Comparison of ENCODE assay signal across 8 cellular contexts in the genomic region with DNA sequence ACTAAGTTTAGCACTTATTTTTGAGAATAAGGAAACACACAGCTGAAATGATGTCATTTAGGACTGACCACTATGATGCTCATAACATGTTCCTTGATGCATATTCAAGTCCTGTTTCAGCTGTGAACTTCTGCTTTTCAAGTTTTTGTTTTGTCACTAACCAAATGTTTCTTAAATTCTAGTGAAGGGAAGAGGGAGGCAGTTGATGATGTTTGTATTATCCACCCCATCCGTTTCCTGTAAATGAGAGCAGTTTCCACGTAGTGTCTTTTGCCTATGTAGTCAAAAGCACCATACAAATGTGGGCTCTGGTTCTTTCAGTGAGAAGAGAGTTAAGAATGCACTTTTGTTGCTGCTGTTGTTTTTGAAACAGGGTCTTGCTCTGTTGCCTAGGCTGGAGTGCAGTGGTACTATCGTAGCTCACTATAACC.
A peak's percentile ranks its signal among the peaks of the same experiment; 100 is the strongest.
DNase-seq lines count a peak whose midpoint lies in the region; ATAC-seq and TF ChIP-seq lines count a peak whose summit lies in the region.

No MANE protein-coding gene starts in this region.

- in situ Hi-C loops in GM13977 (cut with MboI; ENCODE audit: low pct_unique_long_range_greater_than_20kb, low sequenced_read_pairs, unreplicated experiment): no loop called here
- in situ Hi-C loops in HAP-1 (cut with MboI; ENCODE audit: low sequenced_read_pairs): no loop called here

- peak; percentile 75 for ATAC-seq in GM21619 (IDR thresholded peaks at IDR 0.05; ENCODE audit: unreplicated experiment)

- no peak for TF ChIP-seq CTCF in GM13977 (IDR thresholded peaks at IDR 0.05; ENCODE audit: extremely low read depth, insufficient read depth, missing control alignments)
- TF ChIP-seq CTCF in fibroblast of the aortic adventitia (IDR thresholded peaks at IDR 0.05; ENCODE audit: insufficient read depth, low read length): no peak
- no peak for TF ChIP-seq CTCF in WERI-Rb-1 (IDR thresholded peaks at IDR 0.05; ENCODE audit: low read depth, low read length)

- H3K9me3 ChIP-seq in HAP-1 (no peaks in the 10 kb centered on the region), WERI-Rb-1 (ENCODE audit: severe bottlenecking) (no peaks in the 10 kb centered on the region)

- no peaks in the 10 kb centered on the region for H3K27me3 ChIP-seq in HAP-1 (ENCODE audit: low read depth)
- no peaks in the 10 kb centered on the region for H3K27me3 ChIP-seq in WERI-Rb-1 (ENCODE audit: insufficient read depth, low read depth, severe bottlenecking)

- H3K4me3 ChIP-seq in fibroblast of the aortic adventitia (ENCODE audit: low read depth, low read length): no peak overlapping the region
- no peak overlapping the region for H3K4me3 ChIP-seq in HAP-1
- no peak overlapping the region for H3K4me3 ChIP-seq in WERI-Rb-1 (ENCODE audit: low read depth, low read length)

- no peaks in the 10 kb centered on the region for H3K36me3 ChIP-seq in HAP-1 (replicated peaks)
- no peaks in the 10 kb centered on the region for H3K36me3 ChIP-seq in WERI-Rb-1

- no peak overlapping the region for H3K27ac ChIP-seq in WERI-Rb-1

- DNase-seq in GM13977 (ENCODE audit: low spot score): peak; percentile 54
- DNase-seq in Kasumi-1 (lab: John Stamatoyannopoulos, UW): peak; percentile 37 to 54
- DNase-seq in fibroblast of the aortic adventitia (ENCODE audit: low read depth): peak; percentile 15
- DNase-seq in HAP-1 (ENCODE audit: low spot score in 2 of 2): no peak
- DNase-seq in WERI-Rb-1: no peak
- no peak for DNase-seq in COR-L47 (lab: John Stamatoyannopoulos, UW)
- DNase-seq in stimulated activated CD4-positive, alpha-beta T cell treated with anti-CD3 and anti-CD28 coated beads, Interleukin-2, amount 100 ng/mL, for 24 hours: no peak

- H3K4me1 ChIP-seq in HAP-1: no peaks in the 10 kb centered on the region

Comparison
In these comparisons a context has a peak if more than half of its experiments do, and no peak if none do; other contexts are left out.
1. DNase-seq: peak in GM13977 (single experiment), Kasumi-1 (2 of 2) and fibroblast of the aortic adventitia (single experiment); none in HAP-1 (0 of 2), WERI-Rb-1 (single experiment), COR-L47 (single experiment) and stimulated activated CD4-positive, alpha-beta T cell treated with anti-CD3 and anti-CD28 coated beads, Interleukin-2, amount 100 ng/mL, for 24 hours (0 of 2).